ENCODE assay signal across 8 cellular contexts in the genomic region with DNA sequence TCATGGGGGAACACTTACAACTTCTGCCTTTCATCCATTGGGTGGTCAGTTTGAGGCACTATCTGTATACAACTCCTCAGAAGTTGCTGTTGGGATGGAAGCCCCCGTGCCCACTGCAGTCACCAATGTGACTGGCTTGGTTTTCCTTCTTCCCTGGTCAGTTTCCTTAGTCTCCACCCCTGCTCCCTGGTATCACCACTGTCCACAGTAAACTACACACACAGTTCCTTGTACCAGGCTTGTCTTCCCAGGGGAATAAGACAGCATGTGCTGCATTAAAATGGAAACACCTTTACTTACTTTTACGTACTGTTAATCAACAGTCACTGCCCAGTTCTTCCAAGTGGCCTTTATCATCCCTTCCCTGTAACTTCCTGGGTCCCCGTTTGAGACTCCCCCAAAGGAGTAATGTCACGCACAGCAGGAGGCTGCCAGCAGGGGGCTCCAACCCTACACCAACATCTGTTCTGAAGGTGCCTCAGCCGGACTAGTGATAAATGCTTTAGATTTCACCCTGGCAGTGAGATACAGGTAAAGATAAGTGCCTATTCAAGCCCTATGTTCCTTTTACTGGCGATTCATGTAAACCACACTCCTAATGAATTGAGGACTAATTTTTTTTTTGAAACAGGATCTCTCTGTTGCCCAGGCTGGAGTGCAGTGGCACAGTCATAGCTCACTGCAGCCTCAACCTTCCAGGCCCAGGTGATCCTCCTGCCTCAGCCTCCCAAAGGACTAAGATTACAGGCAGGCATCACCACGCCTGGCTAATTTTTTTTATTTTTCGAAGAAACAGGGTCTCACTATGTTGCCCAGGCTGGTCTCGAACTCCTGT. TPM values are rescaled to one million over a fixed set of nuclear protein-coding genes. Genes with fewer than 3 reads are reported as not detected.
A peak's percentile ranks its signal among the peaks of the same experiment; 100 is the strongest.
DNase-seq lines count a peak whose midpoint lies in the region; ATAC-seq and TF ChIP-seq lines count a peak whose summit lies in the region.

No MANE protein-coding gene starts in this region.

- no peaks in the 10 kb centered on the region for H3K4me1 Mint-ChIP-seq in activated CD4-positive, alpha-beta T cell treated with anti-CD3 and anti-CD28 coated beads, Interleukin-2, amount 10 ng/mL, durations not matched to agents 24 days and 14 days

- H3K27ac ChIP-seq in 22Rv1 (no peak overlapping the region), coronary artery (no peak overlapping the region), lower lobe of right lung (no peak overlapping the region)

- no peaks in the 10 kb centered on the region for H3K9me3 ChIP-seq in lower lobe of right lung

- H3K9me3 Mint-ChIP-seq in activated CD4-positive, alpha-beta T cell treated with anti-CD3 and anti-CD28 coated beads, Interleukin-2, amount 10 ng/mL, durations not matched to agents 24 days and 14 days = no peaks in the 10 kb centered on the region

- ATAC-seq in lower lobe of right lung = peak; percentile 85 to 88

- H3K4me3 ChIP-seq in coronary artery = no peak overlapping the region
- no peak overlapping the region for H3K4me3 ChIP-seq in lower lobe of right lung

- DNase-seq in NAMALWA (ENCODE audit: low spot score) (peak; percentile 83), coronary artery (ENCODE audit: low spot score) (no peak), lower lobe of right lung (peak; percentile 82), cerebellum (ENCODE audit: low spot score) (no peak)
- peak; percentile 89 for DNase-seq in activated CD4-positive, alpha-beta T cell treated with anti-CD3 and anti-CD28 coated beads, Interleukin-2, amount 10 ng/mL, durations not matched to agents 24 days and 14 days
- DNase-seq in stimulated activated CD8-positive, alpha-beta memory T cell treated with anti-CD3 and anti-CD28 coated beads, Interleukin-15, amount 100 ng/mL, for 24 hours (ENCODE audit: low read depth) = peak; percentile 45

- H3K27me3 ChIP-seq in lower lobe of right lung (ENCODE audit: low read depth) = no peaks in the 10 kb centered on the region

- no peaks in the 10 kb centered on the region for H3K36me3 Mint-ChIP-seq in activated CD4-positive, alpha-beta T cell treated with anti-CD3 and anti-CD28 coated beads, Interleukin-2, amount 10 ng/mL, durations not matched to agents 24 days and 14 days (ENCODE audit: low read depth)

- no peaks in the 10 kb centered on the region for H3K36me3 ChIP-seq in lower lobe of right lung

- no peak overlapping the region for H3K27ac Mint-ChIP-seq in activated CD4-positive, alpha-beta T cell treated with anti-CD3 and anti-CD28 coated beads, Interleukin-2, amount 10 ng/mL, durations not matched to agents 24 days and 14 days

- TF ChIP-seq CTCF in 22Rv1 (IDR thresholded peaks at IDR 0.05) (peak; percentile 90), GM12874 (IDR thresholded peaks at IDR 0.05; ENCODE audit: insufficient read depth, low read depth, low read length) (peak; percentile 84), coronary artery (IDR thresholded peaks at IDR 0.05) (peak; percentile 67), lower lobe of right lung (IDR thresholded peaks at IDR 0.05) (peak; percentile 91)

- intact Hi-C loops in activated CD4-positive, alpha-beta T cell treated with anti-CD3 and anti-CD28 coated beads, Interleukin-2, amount 10 ng/mL, durations not matched to agents 24 days and 14 days (cut with micrococcal nuclease) = loop anchor here (1.0 to 2.0 kb wide), 2 partner anchors 65 to 259 kb away; no protein-coding TSS in a partner anchor
- intact Hi-C loops in lower lobe of right lung (cut with DNase I) = no loop called here

- peaks cover 11% of the 10 kb centered on the region for H3K27me3 Mint-ChIP-seq in activated CD4-positive, alpha-beta T cell treated with anti-CD3 and anti-CD28 coated beads, Interleukin-2, amount 10 ng/mL, durations not matched to agents 24 days and 14 days

- no peaks in the 10 kb centered on the region for H3K4me1 ChIP-seq in lower lobe of right lung

- H3K4me3 Mint-ChIP-seq in activated CD4-positive, alpha-beta T cell treated with anti-CD3 and anti-CD28 coated beads, Interleukin-2, amount 10 ng/mL, durations not matched to agents 24 days and 14 days = no peak overlapping the region

RNA-seq across cellular contexts. Expression of a gene that starts 45.3 kb away (rescaled TPM):
- total RNA-seq in activated CD4-positive, alpha-beta T cell treated with anti-CD3 and anti-CD28 coated beads, Interleukin-2, amount 10 ng/mL, durations not matched to agents 24 days and 14 days = 9.6 and 11.7 TPM in 2 replicates
- 71.6 TPM for total RNA-seq in lower lobe of right lung
- 2.1 TPM for total RNA-seq in cerebellum

Comparison
In these comparisons a context has a peak if more than half of its experiments do, and no peak if none do; other contexts are left out.
1. DNase-seq: peak in NAMALWA (single experiment), activated CD4-positive, alpha-beta T cell treated with anti-CD3 and anti-CD28 coated beads, Interleukin-2, amount 10 ng/mL, durations not matched to agents 24 days and 14 days (single experiment), lower lobe of right lung (single experiment) and stimulated activated CD8-positive, alpha-beta memory T cell treated with anti-CD3 and anti-CD28 coated beads, Interleukin-15, amount 100 ng/mL, for 24 hours (single experiment); none in coronary artery (single experiment) and cerebellum (single experiment).
2. Peak in every context shown above with its lines, with median percentiles within 50 percentile points of each other: CTCF ChIP-seq.